ENCODE assay signal across 8 cellular contexts in the genomic region with DNA sequence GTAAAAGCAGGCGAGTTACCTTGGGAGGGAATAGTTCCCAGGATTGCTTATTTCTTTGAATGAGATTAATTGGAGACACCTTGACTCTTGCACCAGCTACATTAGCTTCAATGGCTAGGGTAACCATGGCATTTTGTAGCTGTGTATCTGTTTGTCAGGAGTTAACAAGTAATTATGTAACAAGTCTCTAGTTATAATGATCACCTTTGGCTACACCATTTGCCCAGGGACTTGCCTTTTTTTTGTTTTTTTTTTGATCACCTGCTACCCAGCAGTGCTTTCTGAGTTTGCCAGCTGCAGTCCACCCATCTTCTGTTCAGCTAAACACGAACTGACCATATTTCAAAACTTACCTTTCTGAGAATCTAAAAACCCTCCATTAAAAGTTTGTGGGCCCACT. TPM values are rescaled to one million over a fixed set of nuclear protein-coding genes. Genes with fewer than 3 reads are reported as not detected.
DNase-seq lines count a peak whose midpoint lies in the region; ATAC-seq and TF ChIP-seq lines count a peak whose summit lies in the region.

No MANE protein-coding gene starts in this region.

- no peak for TF ChIP-seq CTCF in HFFc6 (IDR thresholded peaks at IDR 0.05)

- H3K9ac ChIP-seq in mesendoderm (ENCODE audit: low read length): peak overlapping the region; percentile 77

- H3K23ac ChIP-seq in mesendoderm (ENCODE audit: low read length): no peak overlapping the region

- H3K79me2 ChIP-seq in mesendoderm (ENCODE audit: control insufficient read depth, insufficient read depth, low read length): peaks cover 13% of the 10 kb centered on the region

- H3K79me1 ChIP-seq in mesendoderm (ENCODE audit: low read length): peaks cover 3% of the 10 kb centered on the region

- ATAC-seq in HG03159 (IDR thresholded peaks at IDR 0.05; ENCODE audit: unreplicated experiment) (no peak), GM19452 (IDR thresholded peaks at IDR 0.05; ENCODE audit: unreplicated experiment) (no peak)

- H3K4me2 ChIP-seq in mesendoderm (ENCODE audit: low read length): peak overlapping the region; percentile 88

- H2BK5ac ChIP-seq in mesendoderm (ENCODE audit: low read length): no peak overlapping the region

- no peaks in the 10 kb centered on the region for H3K4me1 ChIP-seq in CD8-positive, alpha-beta memory T cell (ENCODE audit: insufficient read depth, low read length)
- H3K4me1 ChIP-seq in mesendoderm (ENCODE audit: control insufficient read depth, low read depth, low read length): peaks cover 7% of the 10 kb centered on the region

- no peak overlapping the region for H3K27ac Mint-ChIP-seq in CD8-positive, alpha-beta memory T cell
- no peak overlapping the region for H3K27ac Mint-ChIP-seq in HFFc6
- H3K27ac Mint-ChIP-seq in activated T-helper 1 cell treated with anti-CD3 and anti-CD28 coated beads, Interleukin-12 subunit alpha, Interleukin-12 subunit beta, Interleukin-2, Interleukin-4 antibody, amounts not matched to agents 30 ng/mL and 10 ng/mL and 1 ng/mL, durations not matched to agents 14 hours and 24 hours and 36 hours: no peak overlapping the region

- no peak overlapping the region for H3K56ac ChIP-seq in mesendoderm (ENCODE audit: low read length)

- H3K27ac ChIP-seq in CD8-positive, alpha-beta memory T cell (ENCODE audit: low read depth, low read length): no peak overlapping the region
- no peak overlapping the region for H3K27ac ChIP-seq in mesendoderm (ENCODE audit: low read depth, low read length)

- H3K9me3 ChIP-seq in CD8-positive, alpha-beta memory T cell (ENCODE audit: low read length): no peaks in the 10 kb centered on the region

- H3K27me3 ChIP-seq in CD8-positive, alpha-beta memory T cell (ENCODE audit: insufficient read depth, low read length, poor library complexity, severe bottlenecking): no peaks in the 10 kb centered on the region
- no peaks in the 10 kb centered on the region for H3K27me3 ChIP-seq in mesendoderm (ENCODE audit: insufficient read depth, low read length, poor library complexity)

- no peaks in the 10 kb centered on the region for H3K36me3 ChIP-seq in CD8-positive, alpha-beta memory T cell (ENCODE audit: insufficient read depth, low read length)
- no peaks in the 10 kb centered on the region for H3K36me3 ChIP-seq in mesendoderm (ENCODE audit: control insufficient read depth, insufficient read depth, low read length)

- peaks cover 24 to 73% of the 10 kb centered on the region in 2 donors for H3K27me3 Mint-ChIP-seq in CD8-positive, alpha-beta memory T cell
- H3K27me3 Mint-ChIP-seq in HFFc6 (ENCODE audit: insufficient read depth): peaks cover 27% of the 10 kb centered on the region
- H3K27me3 Mint-ChIP-seq in activated T-helper 1 cell treated with anti-CD3 and anti-CD28 coated beads, Interleukin-12 subunit alpha, Interleukin-12 subunit beta, Interleukin-2, Interleukin-4 antibody, amounts not matched to agents 30 ng/mL and 10 ng/mL and 1 ng/mL, durations not matched to agents 14 hours and 24 hours and 36 hours (ENCODE audit: insufficient read depth): peaks cover 49% of the 10 kb centered on the region

- CTCF ChIA-PET in CD8-positive, alpha-beta memory T cell (lab: Charles Lee): interaction anchor here (1.1 to 1.5 kb wide), 2 partner anchors 26 to 54 kb away, joined by 3 to 5 read pairs; no protein-coding TSS in a partner anchor

- H3K4me3 Mint-ChIP-seq in CD8-positive, alpha-beta memory T cell: peak overlapping the region; percentile 73 to 91 (median 77)
- H3K4me3 Mint-ChIP-seq in HFFc6: peak overlapping the region; percentile 81
- H3K4me3 Mint-ChIP-seq in activated T-helper 1 cell treated with anti-CD3 and anti-CD28 coated beads, Interleukin-12 subunit alpha, Interleukin-12 subunit beta, Interleukin-2, Interleukin-4 antibody, amounts not matched to agents 30 ng/mL and 10 ng/mL and 1 ng/mL, durations not matched to agents 14 hours and 24 hours and 36 hours: peak overlapping the region; percentile 84

- H2AK5ac ChIP-seq in mesendoderm (ENCODE audit: low read length): no peak overlapping the region

- H4K5ac ChIP-seq in mesendoderm (ENCODE audit: low read length): no peak overlapping the region

- H3K9me3 Mint-ChIP-seq in CD8-positive, alpha-beta memory T cell: no peaks in the 10 kb centered on the region
- H3K9me3 Mint-ChIP-seq in HFFc6: no peaks in the 10 kb centered on the region
- H3K9me3 Mint-ChIP-seq in activated T-helper 1 cell treated with anti-CD3 and anti-CD28 coated beads, Interleukin-12 subunit alpha, Interleukin-12 subunit beta, Interleukin-2, Interleukin-4 antibody, amounts not matched to agents 30 ng/mL and 10 ng/mL and 1 ng/mL, durations not matched to agents 14 hours and 24 hours and 36 hours: no peaks in the 10 kb centered on the region

- H2BK15ac ChIP-seq in mesendoderm (replicated peaks; ENCODE audit: low read depth): no peak overlapping the region

- no peak overlapping the region for H2BK120ac ChIP-seq in mesendoderm (ENCODE audit: low read depth, low read length)

- peaks cover 0 to 2% (median 0%) of the 10 kb centered on the region in 3 donors for H3K36me3 Mint-ChIP-seq in CD8-positive, alpha-beta memory T cell
- H3K36me3 Mint-ChIP-seq in HFFc6 (ENCODE audit: low read depth): no peaks in the 10 kb centered on the region
- no peaks in the 10 kb centered on the region for H3K36me3 Mint-ChIP-seq in activated T-helper 1 cell treated with anti-CD3 and anti-CD28 coated beads, Interleukin-12 subunit alpha, Interleukin-12 subunit beta, Interleukin-2, Interleukin-4 antibody, amounts not matched to agents 30 ng/mL and 10 ng/mL and 1 ng/mL, durations not matched to agents 14 hours and 24 hours and 36 hours (ENCODE audit: low read depth)

- H4K8ac ChIP-seq in mesendoderm (ENCODE audit: low read depth, low read length): no peak overlapping the region

- WGBS in mesendoderm (ENCODE audit: extremely low coverage, insufficient coverage, low lambda C conversion rate): no CpG with 5 or more reads among the region's 2 CpGs

- POLR2A ChIA-PET in CD8-positive, alpha-beta memory T cell (lab: Charles Lee): no interaction called here

- H3K18ac ChIP-seq in mesendoderm (ENCODE audit: low read length): no peak overlapping the region

- intact Hi-C loops in activated T-helper 1 cell treated with anti-CD3 and anti-CD28 coated beads, Interleukin-12 subunit alpha, Interleukin-12 subunit beta, Interleukin-2, Interleukin-4 antibody, amounts not matched to agents 30 ng/mL and 10 ng/mL and 1 ng/mL, durations not matched to agents 14 hours and 24 hours and 36 hours (cut with micrococcal nuclease): loop anchor here (5.0 kb wide), 4 partner anchors 115 to 1115 kb away; a partner anchor contains a TSS

- H3K4ac ChIP-seq in mesendoderm (ENCODE audit: low read depth, low read length): no peak overlapping the region

- peaks cover 10 to 17% (median 16%) of the 10 kb centered on the region in 3 donors for H3K4me1 Mint-ChIP-seq in CD8-positive, alpha-beta memory T cell
- H3K4me1 Mint-ChIP-seq in HFFc6 (ENCODE audit: low read depth): peaks cover 10% of the 10 kb centered on the region
- H3K4me1 Mint-ChIP-seq in activated T-helper 1 cell treated with anti-CD3 and anti-CD28 coated beads, Interleukin-12 subunit alpha, Interleukin-12 subunit beta, Interleukin-2, Interleukin-4 antibody, amounts not matched to agents 30 ng/mL and 10 ng/mL and 1 ng/mL, durations not matched to agents 14 hours and 24 hours and 36 hours (ENCODE audit: low read depth): peaks cover 8% of the 10 kb centered on the region

- no peak overlapping the region for H3K4me3 ChIP-seq in CD8-positive, alpha-beta memory T cell (ENCODE audit: low read length)
- H3K4me3 ChIP-seq in mesendoderm (ENCODE audit: low read length): no peak overlapping the region

- DNase-seq in CD8-positive, alpha-beta memory T cell: no peak
- DNase-seq in HFFc6: no peak
- DNase-seq in activated T-helper 1 cell treated with anti-CD3 and anti-CD28 coated beads, Interleukin-12 subunit alpha, Interleukin-12 subunit beta, Interleukin-2, Interleukin-4 antibody, amounts not matched to agents 30 ng/mL and 10 ng/mL and 1 ng/mL, durations not matched to agents 14 hours and 24 hours and 36 hours (ENCODE audit: low spot score): no peak
- no peak for DNase-seq in mesendoderm
- no peak for DNase-seq in medulla oblongata (ENCODE audit: extremely low spot score)
- DNase-seq in DMS79 treated with DMSO at 0.1 percent for 48 hours (lab: John Stamatoyannopoulos, UW): no peak

RNA-seq across cellular contexts. Expression of a gene that starts 2.2 kb away (rescaled TPM):
- total RNA-seq in CD8-positive, alpha-beta memory T cell: 1 to 10 TPM; 1.7 to 1.8 TPM
- polyA plus RNA-seq in CD8-positive, alpha-beta memory T cell: 0.02 TPM
- total RNA-seq in HFFc6 (2021; fragmentation: NEBNext Ultra II Directional; extraction: Animal tissue kit (Norgen Biotek cat#: 25700)): under 1 TPM in 5 of 6 experiments, not detected in 1; 0.05 to 0.64 (median 0.13) TPM
- 4.9 and 5.1 TPM in 2 replicates for total RNA-seq in activated T-helper 1 cell treated with anti-CD3 and anti-CD28 coated beads, Interleukin-12 subunit alpha, Interleukin-12 subunit beta, Interleukin-2, Interleukin-4 antibody, amounts not matched to agents 30 ng/mL and 10 ng/mL and 1 ng/mL, durations not matched to agents 14 hours and 24 hours and 36 hours
- 2.4 TPM for polyA plus RNA-seq in mesendoderm (2013, experiment 1 of 2)
- 3.3 TPM for polyA plus RNA-seq in mesendoderm (2013, experiment 2 of 2)
